Comparison of ENCODE assay signal across 20 cellular contexts in genomic region chr9:32502996-32503395, GRCh38. TPM values are rescaled to one million over a fixed set of nuclear protein-coding genes. Genes with fewer than 3 reads are reported as not detected.
DNase-seq lines count a peak whose midpoint lies in the region; FAIRE-seq and TF ChIP-seq lines count a peak whose summit lies in the region.
"Had no signal": no experiment of that assay in that cellular context is flagged by ENCODE, and none has a peak within 500 bp of the region (broad histone marks: within the 10 kb centered on the region; RNA-seq: fewer than 3 reads in every experiment).

No MANE protein-coding gene starts in this region.

- WGBS in mammary epithelial cell (ENCODE audit: low coverage, missing lambda C conversion rate) = 98% methylated on average over 3 of the region's 3 CpGs
- no CpG with 5 or more reads among the region's 3 CpGs for whole genome bisulfite sequencing in mesendoderm (ENCODE audit: extremely low coverage, insufficient coverage, low lambda C conversion rate)

- no peak overlapping the region for H3K56ac ChIP-seq in mesendoderm (ENCODE audit: low read length)

- H3K79me2 ChIP-seq in mammary epithelial cell (ENCODE audit: insufficient read depth, low read length) (peaks cover 15% of the 10 kb centered on the region), mesendoderm (ENCODE audit: control insufficient read depth, insufficient read depth, low read length) (no peaks in the 10 kb centered on the region)

- H3K23ac ChIP-seq in mesendoderm (ENCODE audit: low read length) = no peak overlapping the region

- TF ChIP-seq CTCF in Caco-2 (IDR thresholded peaks at IDR 0.05; ENCODE audit: insufficient read depth in 1 of 2, low read depth in 1 of 2, low read length in 1 of 2, severe bottlenecking in 1 of 2, unreplicated experiment in 1 of 2) = no peak
- TF ChIP-seq CTCF in HFFc6 (IDR thresholded peaks at IDR 0.05) = no peak
- TF ChIP-seq CTCF in mammary epithelial cell (conservative IDR thresholded peaks at IDR 0.05 in 1 of 2, IDR thresholded peaks at IDR 0.05 in 1 of 2; ENCODE audit: extremely low read depth in 1 of 2, insufficient read depth in 1 of 2, low read depth in 1 of 2, low read length in 2 of 2) = no peak
- TF ChIP-seq CTCF in D721Med (IDR thresholded peaks at IDR 0.05; ENCODE audit: insufficient read depth, missing control alignments) = no peak

- BruUV-seq in Caco-2 (replicated peaks; lab: Mats Ljungman, UMichigan) (no TSS peak), mammary epithelial cell (replicated peaks; lab: Mats Ljungman, UMichigan) (no TSS peak)

- H3K4me3 ChIP-seq in Caco-2 (ENCODE audit: low read depth, low read length) = no peak overlapping the region
- H3K4me3 ChIP-seq in mammary epithelial cell (replicated peaks in 1 of 3; ENCODE audit: insufficient read depth in 1 of 3, low read depth in 2 of 3, low read length in 3 of 3) = no peak overlapping the region
- H3K4me3 ChIP-seq in mesendoderm (ENCODE audit: low read length) = no peak overlapping the region
- H3K4me3 ChIP-seq: gastroesophageal sphincter, transverse colon had no signal

- no peak overlapping the region for H4K5ac ChIP-seq in mesendoderm (ENCODE audit: low read length)

- FAIRE-seq in D721Med (lab: Jason Lieb, UNC) = no peak

- H3K4me2 ChIP-seq in mammary epithelial cell (ENCODE audit: insufficient read depth, low read depth, low read length) (no peak overlapping the region), mesendoderm (ENCODE audit: low read length) (no peak overlapping the region)

- no peak overlapping the region for H3K9ac ChIP-seq in mammary epithelial cell (ENCODE audit: insufficient read depth, low read length)
- H3K9ac ChIP-seq in mesendoderm (ENCODE audit: low read length) = no peak overlapping the region

- H3K4me1 Mint-ChIP-seq in Caco-2 (ENCODE audit: low read depth, unreplicated experiment) = peaks cover 7% of the 10 kb centered on the region
- H3K4me1 Mint-ChIP-seq in HFFc6 (ENCODE audit: low read depth) = peaks cover 31% of the 10 kb centered on the region
- H3K4me1 Mint-ChIP-seq: activated B cell treated with CpG ODN at 0.5 μM for 24 hours had no signal

- no peak overlapping the region for H4K8ac ChIP-seq in mesendoderm (ENCODE audit: low read depth, low read length)

- no peaks in the 10 kb centered on the region for H3K27me3 ChIP-seq in Caco-2 (replicated peaks; ENCODE audit: control insufficient read depth, insufficient read depth, low read length)
- H3K27me3 ChIP-seq in mammary epithelial cell (ENCODE audit: insufficient read depth, low read length) = no peaks in the 10 kb centered on the region
- H3K27me3 ChIP-seq in mesendoderm (ENCODE audit: insufficient read depth, low read length, poor library complexity) = no peaks in the 10 kb centered on the region
- H3K27me3 ChIP-seq: gastroesophageal sphincter, transverse colon had no signal

- H2BK15ac ChIP-seq in mesendoderm (replicated peaks; ENCODE audit: low read depth) = no peak overlapping the region

- H3K18ac ChIP-seq in mesendoderm (ENCODE audit: low read length) = no peak overlapping the region

- H3K27ac ChIP-seq in mammary epithelial cell (ENCODE audit: insufficient read depth, low read depth, low read length) = peak overlapping the region; percentile 62
- no peak overlapping the region for H3K27ac ChIP-seq in mesendoderm (ENCODE audit: low read depth, low read length)
- H3K27ac ChIP-seq: gastroesophageal sphincter, transverse colon had no signal

- H3K4me3 Mint-ChIP-seq in Caco-2 (ENCODE audit: unreplicated experiment) (no peak overlapping the region), HFFc6 (no peak overlapping the region)
- H3K4me3 Mint-ChIP-seq: activated B cell treated with CpG ODN at 0.5 μM for 24 hours; activated naive CD8-positive, alpha-beta T cell treated with anti-CD3 and anti-CD28 coated beads for 36 hours; CD4-positive, CD25-positive, alpha-beta regulatory T cell had no signal

- no peak for DNase-seq in Caco-2
- no peak for DNase-seq in HFFc6
- DNase-seq in mammary epithelial cell = no peak
- DNase-seq in mesendoderm = peak; percentile 39
- DNase-seq in D721Med (ENCODE audit: insufficient read length, low spot score) = no peak
- no peak for DNase-seq in SK-N-DZ (ENCODE audit: low spot score)
- no peak for DNase-seq in T-helper 1 cell
- no peak for DNase-seq in dermis blood vessel endothelial cell
- DNase-seq: activated B cell treated with CpG ODN at 0.5 μM for 24 hours; activated naive CD8-positive, alpha-beta T cell treated with anti-CD3 and anti-CD28 coated beads for 36 hours; CD4-positive, CD25-positive, alpha-beta regulatory T cell; DMS53; H7; Karpas-422; NCI-H187; T-helper 9 cell; transverse colon had no signal

- in situ Hi-C loops in mammary epithelial cell (cut with MboI; ENCODE audit: low sequenced_read_pairs in 2 of 2) = no loop called here

- no peaks in the 10 kb centered on the region for H3K79me1 ChIP-seq in mesendoderm (ENCODE audit: low read length)

- intact Hi-C loops in Caco-2 (cut with micrococcal nuclease; ENCODE audit: unreplicated experiment) (no loop called here), mammary epithelial cell (cut with micrococcal nuclease) (no loop called here)

- H3K36me3 Mint-ChIP-seq in Caco-2 (ENCODE audit: insufficient read depth, unreplicated experiment) (peaks cover 5% of the 10 kb centered on the region), HFFc6 (ENCODE audit: low read depth) (peaks cover 37% of the 10 kb centered on the region)

- H2BK120ac ChIP-seq in mesendoderm (ENCODE audit: low read depth, low read length) = no peak overlapping the region

- peak overlapping the region; percentile 23 for H2AFZ ChIP-seq in mammary epithelial cell (ENCODE audit: low read depth, low read length)

- H3K9me3 Mint-ChIP-seq in Caco-2 (ENCODE audit: unreplicated experiment) (no peaks in the 10 kb centered on the region), HFFc6 (peaks cover 19% of the 10 kb centered on the region)
- H3K9me3 Mint-ChIP-seq: activated B cell treated with CpG ODN at 0.5 μM for 24 hours; activated naive CD8-positive, alpha-beta T cell treated with anti-CD3 and anti-CD28 coated beads for 36 hours; activated T-helper 2 cell treated with anti-CD3 and anti-CD28 coated beads, Interferon-gamma antibody, Interleukin-2, Interleukin-4, amounts not matched to agents 10 μg/mL and 5 μg/mL and 100 μg/mL, durations not matched to agents 14 hours and 24 hours and 36 hours; CD4-positive, CD25-positive, alpha-beta regulatory T cell had no signal

- no peaks in the 10 kb centered on the region for H3K4me1 ChIP-seq in Caco-2
- H3K4me1 ChIP-seq in mammary epithelial cell (ENCODE audit: insufficient read depth, low read length) = peaks cover 29% of the 10 kb centered on the region
- no peaks in the 10 kb centered on the region for H3K4me1 ChIP-seq in mesendoderm (ENCODE audit: control insufficient read depth, low read depth, low read length)
- H3K4me1 ChIP-seq: gastroesophageal sphincter, transverse colon had no signal

- CTCF ChIA-PET in Caco-2 (lab: Charles Lee) (no interaction called here), mammary epithelial cell (lab: Charles Lee; ENCODE audit: low non-redundant PET) (no interaction called here)

- H3K9me3 ChIP-seq in Caco-2 (no peaks in the 10 kb centered on the region), mammary epithelial cell (replicated peaks; ENCODE audit: insufficient read depth, low read length) (peaks cover 9% of the 10 kb centered on the region)
- H3K9me3 ChIP-seq: gastroesophageal sphincter, transverse colon had no signal

- no peaks in the 10 kb centered on the region for H4K20me1 ChIP-seq in mammary epithelial cell (ENCODE audit: insufficient read depth, low read length)

- H2BK5ac ChIP-seq in mesendoderm (ENCODE audit: low read length) = no peak overlapping the region

- H3K36me3 ChIP-seq in Caco-2 (ENCODE audit: control insufficient read depth, insufficient read depth, low read length) (no peaks in the 10 kb centered on the region), mammary epithelial cell (ENCODE audit: insufficient read depth, low read length) (no peaks in the 10 kb centered on the region), mesendoderm (ENCODE audit: control insufficient read depth, insufficient read depth, low read length) (no peaks in the 10 kb centered on the region)

- dilution Hi-C loops in mammary epithelial cell (cut with HindIII; ENCODE audit: low sequenced_read_pairs) = no loop called here

- H3K27ac Mint-ChIP-seq in Caco-2 (ENCODE audit: unreplicated experiment) = peak overlapping the region; percentile 46
- peak overlapping the region; percentile 34 for H3K27ac Mint-ChIP-seq in HFFc6
- H3K27ac Mint-ChIP-seq: activated B cell treated with CpG ODN at 0.5 μM for 24 hours; activated naive CD8-positive, alpha-beta T cell treated with anti-CD3 and anti-CD28 coated beads for 36 hours; activated T-helper 2 cell treated with anti-CD3 and anti-CD28 coated beads, Interferon-gamma antibody, Interleukin-2, Interleukin-4, amounts not matched to agents 10 μg/mL and 5 μg/mL and 100 μg/mL, durations not matched to agents 14 hours and 24 hours and 36 hours; progenitor cell of endocrine pancreas had no signal

- no peak overlapping the region for H3K4ac ChIP-seq in mesendoderm (ENCODE audit: low read depth, low read length)

- no peak overlapping the region for H2AK5ac ChIP-seq in mesendoderm (ENCODE audit: low read length)

- no peaks in the 10 kb centered on the region for H3K27me3 Mint-ChIP-seq in Caco-2 (ENCODE audit: insufficient read depth, unreplicated experiment)
- H3K27me3 Mint-ChIP-seq in HFFc6 (ENCODE audit: insufficient read depth) = peaks cover 2% of the 10 kb centered on the region; the same call in 1 of the 2 replicates
- H3K27me3 Mint-ChIP-seq: activated B cell treated with CpG ODN at 0.5 μM for 24 hours; activated naive CD8-positive, alpha-beta T cell treated with anti-CD3 and anti-CD28 coated beads for 36 hours; CD4-positive, CD25-positive, alpha-beta regulatory T cell; progenitor cell of endocrine pancreas had no signal

- POLR2A ChIA-PET in Caco-2 (lab: Charles Lee) = no interaction called here

RNA-seq across cellular contexts. Expression of gene RIGI, which starts 23.0 kb away (rescaled TPM):
- total RNA-seq in Caco-2 (2022) = 7.9 and 8.0 TPM in 2 replicates
- 1 to 10 TPM; 4.8 to 6.0 (median 5.2) TPM for total RNA-seq in HFFc6 (2021; fragmentation: NEBNext Ultra II Directional; extraction: Animal tissue kit (Norgen Biotek cat#: 25700))
- 1 to 10 TPM; 4.7 to 8.6 TPM for total RNA-seq in mammary epithelial cell
- polyA plus RNA-seq in mammary epithelial cell = 3.4 TPM
- 5.5 TPM for polyA minus RNA-seq in mammary epithelial cell
- 4.8 TPM for polyA plus RNA-seq in mesendoderm (2013, experiment 1 of 2)
- 4.4 TPM for polyA plus RNA-seq in mesendoderm (2013, experiment 2 of 2)
- polyA plus RNA-seq in SK-N-DZ (2014; cell fraction: cytosol; rRNA removed) = 0.17 and 0.29 TPM in 2 replicates
- 0.15 and 1.1 TPM in 2 replicates for polyA plus RNA-seq in SK-N-DZ (2014; cell fraction: nucleus; rRNA removed)
- 30.3 TPM in 2 replicates for total RNA-seq in dermis blood vessel endothelial cell

RNA-seq across cellular contexts. Expression of gene SMIM27, which starts 49.1 kb away (rescaled TPM):
- total RNA-seq in Caco-2 (2022) = 5.3 and 5.9 TPM in 2 replicates
- total RNA-seq in HFFc6 (2021; fragmentation: NEBNext Ultra II Directional; extraction: Animal tissue kit (Norgen Biotek cat#: 25700)) = 10 to 100 TPM; 11.4 to 16.8 (median 14.0) TPM
- 10 to 100 TPM in 1 of 2 donors, 1 to 10 TPM in 1; 4.8 to 11.3 TPM for total RNA-seq in mammary epithelial cell
- polyA plus RNA-seq in mammary epithelial cell = 1.4 TPM
- not detected for polyA minus RNA-seq in mammary epithelial cell
- 25.4 TPM for polyA plus RNA-seq in mesendoderm (2013, experiment 1 of 2)
- polyA plus RNA-seq in mesendoderm (2013, experiment 2 of 2) = 24.7 TPM
- polyA plus RNA-seq in SK-N-DZ (2014; cell fraction: cytosol; rRNA removed) = 2.0 and 2.8 TPM in 2 replicates
- polyA plus RNA-seq in SK-N-DZ (2014; cell fraction: nucleus; rRNA removed) = 1.6 and 6.0 TPM in 2 replicates
- total RNA-seq in dermis blood vessel endothelial cell = 1.3 and 2.6 TPM in 2 replicates

RNA-seq across cellular contexts. Expression of gene TOPORS, which starts 49.4 kb away (rescaled TPM):
- 13.9 and 14.6 TPM in 2 replicates for total RNA-seq in Caco-2 (2022)
- 10 to 100 TPM; 14.8 to 17.4 (median 17.1) TPM for total RNA-seq in HFFc6 (2021; fragmentation: NEBNext Ultra II Directional; extraction: Animal tissue kit (Norgen Biotek cat#: 25700))
- total RNA-seq in mammary epithelial cell = 10 to 100 TPM; 15.9 to 29.0 TPM
- 11.1 TPM for polyA plus RNA-seq in mammary epithelial cell
- 21.3 TPM for polyA minus RNA-seq in mammary epithelial cell
- polyA plus RNA-seq in mesendoderm (2013, experiment 1 of 2) = 35.6 TPM
- polyA plus RNA-seq in mesendoderm (2013, experiment 2 of 2) = 35.5 TPM
- 10.8 and 12.8 TPM in 2 replicates for polyA plus RNA-seq in SK-N-DZ (2014; cell fraction: cytosol; rRNA removed)
- 9.7 and 10.1 TPM in 2 replicates for polyA plus RNA-seq in SK-N-DZ (2014; cell fraction: nucleus; rRNA removed)
- total RNA-seq in dermis blood vessel endothelial cell = 39.6 and 53.3 TPM in 2 replicates
